33 cellular contexts compared by ENCODE assay signal in genomic region chr11:6541356-6541755, GRCh38.
"Had no signal": no experiment of that assay in that cellular context is flagged by ENCODE, and none has a peak within 500 bp of the region (broad histone marks: within the 10 kb centered on the region; RNA-seq: fewer than 3 reads in every experiment).

No MANE protein-coding gene starts in this region.

- H3K27ac Mint-ChIP-seq: activated CD4-positive, alpha-beta T cell treated with anti-CD3 and anti-CD28 coated beads, Interleukin-2, amount 10 ng/mL, durations not matched to agents 24 days and 14 days; activated CD8-positive, alpha-beta T cell treated with anti-CD3 and anti-CD28 coated beads for 36 hours; activated naive CD8-positive, alpha-beta T cell treated with anti-CD3 and anti-CD28 coated beads for 36 hours; activated T-cell treated with anti-CD3 and anti-CD28 coated beads, Interleukin-2, amount 50 U/mL, for 72 hours; T-helper 1 cell treated with Interleukin-12 subunit alpha and Interleukin-12 subunit beta and Interleukin-4 antibody, amounts not matched to agents 30 μg/mL and 1 μg/mL, for 36 hours had no signal

- DNase-seq: activated CD4-positive, alpha-beta T cell treated with anti-CD3 and anti-CD28 coated beads, Interleukin-2, amount 50 U/mL, for 4 hours; activated CD8-positive, alpha-beta T cell treated with anti-CD3 and anti-CD28 coated beads for 36 hours; activated effector memory CD4-positive, alpha-beta T cell treated with anti-CD3 and anti-CD28 coated beads, Interleukin-2, amount 50 U/mL, for 16 hours; activated naive CD4-positive, alpha-beta T cell; activated naive CD4-positive, alpha-beta T cell treated with anti-CD3 and anti-CD28 coated beads, Interleukin-2, amount 50 U/mL, for 16 hours; activated naive CD8-positive, alpha-beta T cell treated with anti-CD3 and anti-CD28 coated beads for 36 hours; activated T-cell treated with anti-CD3 and anti-CD28 coated beads, Interleukin-2, amount 50 U/mL, for 1 hour; activated T-cell treated with anti-CD3 and anti-CD28 coated beads, Interleukin-2, amount 50 U/mL, for 72 hours; amniotic stem cell; caudate nucleus; cerebellar nuclear complex; Karpas-422; KBM-7; MG63; NCI-H1048; NCI-H1105 treated with DMSO at 0.1 percent for 48 hours; NCI-H1436 treated with DMSO at 0.1 percent for 48 hours; NCI-H1694 treated with DMSO at 0.1 percent for 48 hours; NCI-H2029; NCI-H345; NCI-H524 treated with DMSO at 0.1 percent for 48 hours; NCI-H748 treated with DMSO at 0.1 percent for 48 hours; NK-92 treated with Interleukin-12 subunit alpha and Interleukin-12 subunit beta, amount 100 ng/mL, for 24 hours; PC-3; Peyer's patch; RPMI8226; SHP77 treated with DMSO at 0.1 percent for 48 hours; SK-N-SH had no signal

- H3K4me1 ChIP-seq: ascending aorta, Peyer's patch, SJSA1 had no signal

- H3K27me3 ChIP-seq: ascending aorta, MG63, Peyer's patch, SJSA1 had no signal

- H3K27me3 Mint-ChIP-seq: activated CD4-positive, alpha-beta T cell treated with anti-CD3 and anti-CD28 coated beads, Interleukin-2, amount 10 ng/mL, durations not matched to agents 24 days and 14 days; activated CD8-positive, alpha-beta T cell treated with anti-CD3 and anti-CD28 coated beads for 36 hours; activated naive CD8-positive, alpha-beta T cell treated with anti-CD3 and anti-CD28 coated beads for 36 hours; activated T-helper 17 cell treated with anti-CD3 and anti-CD28 coated beads, Interleukin-2, amount 50 U/mL, for 72 hours had no signal

- H3K4me3 Mint-ChIP-seq: activated CD4-positive, alpha-beta T cell treated with anti-CD3 and anti-CD28 coated beads, Interleukin-2, amount 10 ng/mL, durations not matched to agents 24 days and 14 days; activated CD8-positive, alpha-beta T cell treated with anti-CD3 and anti-CD28 coated beads for 36 hours; activated naive CD8-positive, alpha-beta T cell treated with anti-CD3 and anti-CD28 coated beads for 36 hours; activated T-cell treated with anti-CD3 and anti-CD28 coated beads, Interleukin-2, amount 50 U/mL, for 72 hours; activated T-helper 17 cell treated with anti-CD3 and anti-CD28 coated beads, Interleukin-2, amount 50 U/mL, for 72 hours; T-helper 1 cell treated with Interleukin-12 subunit alpha and Interleukin-12 subunit beta and Interleukin-4 antibody, amounts not matched to agents 30 μg/mL and 1 μg/mL, for 36 hours had no signal

- H3K27ac ChIP-seq: ascending aorta, Peyer's patch, SJSA1 had no signal

- H3K36me3 ChIP-seq: MG63, SJSA1 had no signal

- H3K9me3 Mint-ChIP-seq: activated CD4-positive, alpha-beta T cell treated with anti-CD3 and anti-CD28 coated beads, Interleukin-2, amount 10 ng/mL, durations not matched to agents 24 days and 14 days; activated CD8-positive, alpha-beta T cell treated with anti-CD3 and anti-CD28 coated beads for 36 hours; activated naive CD8-positive, alpha-beta T cell treated with anti-CD3 and anti-CD28 coated beads for 36 hours; activated T-cell treated with anti-CD3 and anti-CD28 coated beads, Interleukin-2, amount 50 U/mL, for 72 hours; activated T-helper 17 cell treated with anti-CD3 and anti-CD28 coated beads, Interleukin-2, amount 50 U/mL, for 72 hours; T-helper 1 cell treated with Interleukin-12 subunit alpha and Interleukin-12 subunit beta and Interleukin-4 antibody, amounts not matched to agents 30 μg/mL and 1 μg/mL, for 36 hours had no signal

- ATAC-seq: activated CD8-positive, alpha-beta T cell treated with anti-CD3 and anti-CD28 coated beads for 36 hours; activated T-cell treated with anti-CD3 and anti-CD28 coated beads, Interleukin-2, amount 50 U/mL, for 72 hours; activated T-helper 17 cell treated with anti-CD3 and anti-CD28 coated beads, Interleukin-2, amount 50 U/mL, for 72 hours; PC-3 had no signal

- H3K4me3 ChIP-seq: ascending aorta, MG63, Peyer's patch, SJSA1 had no signal

- H3K9me3 ChIP-seq: ascending aorta, MG63, Peyer's patch, SJSA1, SK-N-SH had no signal
